Comparison of ENCODE assay signal across 10 cellular contexts in the genomic region with DNA sequence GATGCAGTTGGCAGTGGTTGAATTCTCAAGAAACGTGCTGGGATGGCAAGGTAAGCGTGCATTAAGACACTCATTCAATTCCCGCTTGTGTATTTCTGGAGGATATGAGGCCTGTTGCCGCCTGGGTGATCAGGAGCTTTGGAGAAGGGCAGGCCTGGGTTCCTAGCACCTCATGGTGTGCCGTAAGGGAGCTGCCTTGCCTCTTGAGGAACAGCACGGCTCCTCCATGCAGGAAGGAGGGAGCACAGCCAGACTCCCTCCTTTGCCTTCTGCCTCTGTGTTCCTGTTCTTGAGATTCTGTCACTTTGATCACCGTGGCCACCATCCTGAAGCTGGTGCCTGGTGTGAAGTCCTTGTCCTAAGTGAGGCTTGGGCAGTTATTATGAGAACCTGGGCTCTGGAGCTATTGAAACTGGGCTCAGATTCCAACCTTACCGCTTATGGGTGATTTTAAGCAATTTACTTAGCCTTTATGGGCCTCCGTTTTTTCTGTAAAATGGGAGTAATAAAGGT. TPM values are rescaled to one million over a fixed set of nuclear protein-coding genes. Genes with fewer than 3 reads are reported as not detected.
DNase-seq lines count a peak whose midpoint lies in the region; ATAC-seq and TF ChIP-seq lines count a peak whose summit lies in the region.
"Had no signal": no experiment of that assay in that cellular context is flagged by ENCODE, and none has a peak within 500 bp of the region (broad histone marks: within the 10 kb centered on the region; RNA-seq: fewer than 3 reads in every experiment).

No MANE protein-coding gene starts in this region.

- H3K9me3 ChIP-seq in MM.1S (replicated peaks; ENCODE audit: insufficient read depth, low read length) (no peaks in the 10 kb centered on the region), skeletal muscle satellite cell (replicated peaks; ENCODE audit: low read length) (no peaks in the 10 kb centered on the region), upper lobe of left lung (no peaks in the 10 kb centered on the region)
- H3K9me3 ChIP-seq: testis had no signal

- peaks cover 4% of the 10 kb centered on the region; the same call in 1 of the 2 replicates for H4K20me1 ChIP-seq in MM.1S (ENCODE audit: insufficient read depth, low read length)

- no peak overlapping the region for H2AFZ ChIP-seq in MM.1S (ENCODE audit: low read length)

- TF ChIP-seq CTCF in MM.1S (IDR thresholded peaks at IDR 0.05; ENCODE audit: low read length) = no peak
- TF ChIP-seq CTCF in upper lobe of left lung (IDR thresholded peaks at IDR 0.05) = no peak

- H3K36me3 ChIP-seq in MM.1S (replicated peaks; ENCODE audit: insufficient read depth, low read length) (peaks cover 44% of the 10 kb centered on the region), skeletal muscle satellite cell (ENCODE audit: insufficient read depth, low read length) (peaks cover 82% of the 10 kb centered on the region), upper lobe of left lung (peaks cover 18 to 76% (median 48%) of the 10 kb centered on the region in 4 donors)

- H3K27ac ChIP-seq in MM.1S (ENCODE audit: low read length) (peak overlapping the region; percentile 37; the same call in 1 of the 2 replicates), cingulate gyrus (ENCODE audit: low read depth, low read length) (peak overlapping the region; percentile 51), upper lobe of left lung (peak overlapping the region in 2 of 4 donors; percentile 12 to 52)
- H3K27ac ChIP-seq: 22Rv1 had no signal

- H3K4me1 ChIP-seq in MM.1S (ENCODE audit: low read length) (peaks cover 10% of the 10 kb centered on the region), skeletal muscle satellite cell (ENCODE audit: control insufficient read depth, insufficient read depth, low read length) (peaks cover 31% of the 10 kb centered on the region), upper lobe of left lung (peaks cover 10 to 17% (median 14%) of the 10 kb centered on the region in 4 donors)

- peaks cover 7% of the 10 kb centered on the region; the same call in 1 of the 2 replicates for H3F3A ChIP-seq in MM.1S (ENCODE audit: insufficient read depth, low read length)

- H3K4me2 ChIP-seq in MM.1S (ENCODE audit: low read depth, low read length) (no peak overlapping the region), skeletal muscle satellite cell (ENCODE audit: low read length) (peak overlapping the region; percentile 29)

- H3K27me3 ChIP-seq in MM.1S (replicated peaks; ENCODE audit: insufficient read depth, low read length) (no peaks in the 10 kb centered on the region), skeletal muscle satellite cell (ENCODE audit: control insufficient read depth, insufficient read depth, low read length) (no peaks in the 10 kb centered on the region), upper lobe of left lung (no peaks in the 10 kb centered on the region)
- H3K27me3 ChIP-seq: testis had no signal

- TF ChIP-seq POLR2A in upper lobe of left lung (IDR thresholded peaks at IDR 0.05) = no peak

- peak; percentile 98 for DNase-seq in DMS 273 (lab: John Stamatoyannopoulos, UW; ENCODE audit: unreplicated experiment)
- DNase-seq in DMS 273 treated with DMSO at 0.1 percent for 48 hours (lab: John Stamatoyannopoulos, UW) = no peak
- no peak for DNase-seq in MM.1S
- DNase-seq in AG20443 (ENCODE audit: low spot score) = no peak
- DNase-seq in putamen (ENCODE audit: low spot score) = no peak
- DNase-seq in upper lobe of left lung = no peak

- no peak for TF ChIP-seq EP300 in upper lobe of left lung (IDR thresholded peaks at IDR 0.05)

- peaks cover 26% of the 10 kb centered on the region for H3K79me2 ChIP-seq in MM.1S (ENCODE audit: low read length)

- no peaks in the 10 kb centered on the region for H3K9me2 ChIP-seq in MM.1S (replicated peaks; ENCODE audit: insufficient read depth, low read length)

- 80 to 84% methylated on average over 9 of the region's 9 CpGs for whole genome bisulfite sequencing in upper lobe of left lung, 2 donors

- H3K4me3 ChIP-seq in MM.1S (ENCODE audit: low read length) (no peak overlapping the region), skeletal muscle satellite cell (ENCODE audit: low read length) (peak overlapping the region; percentile 3), upper lobe of left lung (no peak overlapping the region)
- H3K4me3 ChIP-seq: testis had no signal

- H3K9ac ChIP-seq in MM.1S (ENCODE audit: low read length) (no peak overlapping the region), skeletal muscle satellite cell (ENCODE audit: low read depth, low read length) (peak overlapping the region; percentile 27)

- no peak for ATAC-seq in upper lobe of left lung (ENCODE audit: low FRiP score in 2 of 2)

RNA-seq across cellular contexts. Expression of gene SLFNL1, which starts 18.3 kb away (rescaled TPM):
- total RNA-seq in skeletal muscle satellite cell (2012; rRNA removed) = 0.22 and 0.25 TPM in 2 replicates
- 1 to 10 TPM; 2.2 to 7.8 (median 5.3) TPM for total RNA-seq in upper lobe of left lung

RNA-seq across cellular contexts. Expression of gene CTPS1, which starts 23.7 kb away (rescaled TPM):
- total RNA-seq in skeletal muscle satellite cell (2012; rRNA removed) = 26.1 and 32.8 TPM in 2 replicates
- 10 to 100 TPM; 12.7 to 32.5 (median 25.0) TPM for total RNA-seq in upper lobe of left lung
